Comparison of ENCODE assay signal across 23 cellular contexts in genomic region chrX:50000937-50001542, GRCh38.
DNase-seq lines count a peak whose midpoint lies in the region; ATAC-seq lines count a peak whose summit lies in the region.
"Had no signal": no experiment of that assay in that cellular context is flagged by ENCODE, and none has a peak within 500 bp of the region (broad histone marks: within the 10 kb centered on the region; RNA-seq: fewer than 3 reads in every experiment).

No MANE protein-coding gene starts in this region.

- H3K27me3 Mint-ChIP-seq in stimulated activated memory B cell treated with anti-CD40 and anti-IgM and Interleukin-4, amounts not matched to agents 10 μg/mL and 1 μg/mL and 100 μg/mL, for 72 hours, result no peaks in the 10 kb centered on the region
- H3K27me3 Mint-ChIP-seq: CD4-positive, CD25-positive, alpha-beta regulatory T cell had no signal

- peak; percentile 49 for ATAC-seq in GM18498 (IDR thresholded peaks at IDR 0.05; ENCODE audit: unreplicated experiment)
- peak; percentile 40 for ATAC-seq in HG02885 (IDR thresholded peaks at IDR 0.05; ENCODE audit: poor library complexity, unreplicated experiment)
- peak; percentile 43 for ATAC-seq in HG03378 (IDR thresholded peaks at IDR 0.05; ENCODE audit: unreplicated experiment)
- ATAC-seq in stimulated activated memory B cell treated with anti-CD40 and anti-IgM and Interleukin-4, amounts not matched to agents 10 μg/mL and 1 μg/mL and 100 μg/mL, for 72 hours, result no peak
- no peak for ATAC-seq in GM21825 (IDR thresholded peaks at IDR 0.05; ENCODE audit: unreplicated experiment)
- ATAC-seq: Panc1, T-cell had no signal

- no peak overlapping the region for H3K4me3 Mint-ChIP-seq in stimulated activated memory B cell treated with anti-CD40 and anti-IgM and Interleukin-4, amounts not matched to agents 10 μg/mL and 1 μg/mL and 100 μg/mL, for 72 hours
- H3K4me3 Mint-ChIP-seq: CD4-positive, CD25-positive, alpha-beta regulatory T cell; T-cell had no signal

- DNase-seq in mucosa of gallbladder (ENCODE audit: low spot score), result no peak
- no peak for DNase-seq in NCI-H2081 treated with DMSO at 0.1 percent for 48 hours (lab: John Stamatoyannopoulos, UW)
- DNase-seq: BE2C; CD4-positive, CD25-positive, alpha-beta regulatory T cell; COR-L47; DMS 273 treated with DMSO at 0.1 percent for 48 hours; DMS79 treated with DMSO at 0.1 percent for 48 hours; KBM-7; MM.1S; NCI-H1092; NCI-H1436; NCI-H187 treated with DMSO at 0.1 percent for 48 hours; NCI-H226; NCI-H510A treated with DMSO at 0.1 percent for 48 hours; NCI-H774; NK-92 treated with Interleukin-12 subunit alpha and Interleukin-12 subunit beta, amount 100 ng/mL, for 24 hours; T-cell had no signal

- H3K4me1 Mint-ChIP-seq in stimulated activated memory B cell treated with anti-CD40 and anti-IgM and Interleukin-4, amounts not matched to agents 10 μg/mL and 1 μg/mL and 100 μg/mL, for 72 hours, result peaks cover 27% of the 10 kb centered on the region
- H3K4me1 Mint-ChIP-seq: CD4-positive, CD25-positive, alpha-beta regulatory T cell; T-cell had no signal

- H3K36me3 Mint-ChIP-seq in stimulated activated memory B cell treated with anti-CD40 and anti-IgM and Interleukin-4, amounts not matched to agents 10 μg/mL and 1 μg/mL and 100 μg/mL, for 72 hours, result no peaks in the 10 kb centered on the region
- H3K36me3 Mint-ChIP-seq: CD4-positive, CD25-positive, alpha-beta regulatory T cell; T-cell had no signal

- H3K9me3 Mint-ChIP-seq in stimulated activated memory B cell treated with anti-CD40 and anti-IgM and Interleukin-4, amounts not matched to agents 10 μg/mL and 1 μg/mL and 100 μg/mL, for 72 hours, result no peaks in the 10 kb centered on the region
- H3K9me3 Mint-ChIP-seq: T-cell had no signal

- peak overlapping the region; percentile 48 for H3K27ac Mint-ChIP-seq in stimulated activated memory B cell treated with anti-CD40 and anti-IgM and Interleukin-4, amounts not matched to agents 10 μg/mL and 1 μg/mL and 100 μg/mL, for 72 hours
- H3K27ac Mint-ChIP-seq: CD4-positive, CD25-positive, alpha-beta regulatory T cell; T-cell had no signal

Comparison
In these comparisons a context has a peak if more than half of its experiments do, and no peak if none do; other contexts are left out.
1. ATAC-seq: peak in GM18498 (single experiment), HG02885 (single experiment) and HG03378 (single experiment); none in stimulated activated memory B cell treated with anti-CD40 and anti-IgM and Interleukin-4, amounts not matched to agents 10 μg/mL and 1 μg/mL and 100 μg/mL, for 72 hours (single experiment) and GM21825 (single experiment).